1 cellular context compared by ENCODE assay signal in the genomic region with DNA sequence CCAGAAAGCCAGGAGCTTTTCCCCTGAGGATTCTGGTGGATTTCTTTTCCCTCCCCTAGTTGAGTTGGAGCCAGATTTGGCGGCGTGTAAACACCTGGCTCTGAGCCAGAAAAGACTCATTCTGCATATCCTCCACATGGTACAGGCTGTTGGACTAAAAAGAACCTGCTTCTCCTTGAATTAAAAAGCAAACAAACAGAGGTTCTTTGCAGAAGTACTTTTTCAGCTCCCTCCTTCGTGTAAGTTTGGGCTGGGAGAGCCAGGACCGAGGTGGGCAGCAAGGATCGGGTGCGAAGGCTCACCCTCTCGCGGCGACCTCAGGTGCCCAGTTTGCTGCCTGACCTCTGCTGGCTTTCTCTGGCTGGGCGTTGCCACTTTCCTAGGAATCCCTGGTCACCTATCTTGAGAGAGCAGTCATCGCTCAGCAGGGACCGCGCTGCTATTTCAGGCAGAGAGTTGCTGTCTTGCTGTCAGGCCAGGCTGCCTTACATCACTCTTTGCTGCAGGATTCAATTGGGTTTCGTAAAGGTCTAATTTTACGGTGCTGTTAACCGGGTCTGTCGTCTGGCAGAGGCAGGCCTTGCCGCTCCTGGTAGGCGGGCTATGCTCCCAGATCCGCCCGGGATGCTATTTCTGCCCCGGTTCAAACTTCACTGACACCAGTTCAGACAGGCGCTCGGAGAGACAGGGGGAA.
TF ChIP-seq lines count a peak whose summit lies in the region.

No MANE protein-coding gene starts in this region.

TF ChIP-seq in K562, 482 proteins besides CTCF, POLR2A, EP300 and RAD21 (continued from another document and continues in another):
- TF ChIP-seq RERE (CRISPR knock-in tag; IDR thresholded peaks at IDR 0.05; ENCODE audit: borderline replicate concordance): no peak
- no peak for TF ChIP-seq ETV5 (CRISPR knock-in tag; IDR thresholded peaks at IDR 0.05; ENCODE audit: low read depth)
- no peak for TF ChIP-seq ZNF655 (CRISPR knock-in tag; IDR thresholded peaks at IDR 0.05)
- no peak for TF ChIP-seq TAF7 (tag; IDR thresholded peaks at IDR 0.05)
- no peak for TF ChIP-seq ZNF143 (CRISPR knock-in tag; IDR thresholded peaks at IDR 0.05)
- TF ChIP-seq FUS (optimal IDR thresholded peaks at IDR 0.05; ENCODE audit: low read depth, low read length): no peak
- TF ChIP-seq SNRNP70 (optimal IDR thresholded peaks at IDR 0.05; ENCODE audit: low read depth, low read length): no peak
- no peak for TF ChIP-seq TAF1 (IDR thresholded peaks at IDR 0.05; ENCODE audit: control insufficient read depth, extremely low read depth, insufficient read depth, low read length, severe bottlenecking)
- no peak for TF ChIP-seq ZNF445 (CRISPR knock-in tag; IDR thresholded peaks at IDR 0.05; ENCODE audit: low read depth)
- TF ChIP-seq SMAD1 (IDR thresholded peaks at IDR 0.05; ENCODE audit: low read depth, low read length, partially characterized antibody): peak; percentile 66
- TF ChIP-seq, protein P1, sequence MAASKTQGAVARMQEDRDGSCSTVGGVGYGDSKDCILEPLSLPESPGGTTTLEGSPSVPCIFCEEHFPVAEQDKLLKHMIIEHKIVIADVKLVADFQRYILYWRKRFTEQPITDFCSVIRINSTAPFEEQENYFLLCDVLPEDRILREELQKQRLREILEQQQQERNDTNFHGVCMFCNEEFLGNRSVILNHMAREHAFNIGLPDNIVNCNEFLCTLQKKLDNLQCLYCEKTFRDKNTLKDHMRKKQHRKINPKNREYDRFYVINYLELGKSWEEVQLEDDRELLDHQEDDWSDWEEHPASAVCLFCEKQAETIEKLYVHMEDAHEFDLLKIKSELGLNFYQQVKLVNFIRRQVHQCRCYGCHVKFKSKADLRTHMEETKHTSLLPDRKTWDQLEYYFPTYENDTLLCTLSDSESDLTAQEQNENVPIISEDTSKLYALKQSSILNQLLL (CRISPR knock-in tag; IDR thresholded peaks at IDR 0.05; ENCODE audit: borderline replicate concordance): no peak
- TF ChIP-seq ZNF584 (CRISPR knock-in tag; IDR thresholded peaks at IDR 0.05; ENCODE audit: low read depth): no peak
- TF ChIP-seq, protein P2, sequence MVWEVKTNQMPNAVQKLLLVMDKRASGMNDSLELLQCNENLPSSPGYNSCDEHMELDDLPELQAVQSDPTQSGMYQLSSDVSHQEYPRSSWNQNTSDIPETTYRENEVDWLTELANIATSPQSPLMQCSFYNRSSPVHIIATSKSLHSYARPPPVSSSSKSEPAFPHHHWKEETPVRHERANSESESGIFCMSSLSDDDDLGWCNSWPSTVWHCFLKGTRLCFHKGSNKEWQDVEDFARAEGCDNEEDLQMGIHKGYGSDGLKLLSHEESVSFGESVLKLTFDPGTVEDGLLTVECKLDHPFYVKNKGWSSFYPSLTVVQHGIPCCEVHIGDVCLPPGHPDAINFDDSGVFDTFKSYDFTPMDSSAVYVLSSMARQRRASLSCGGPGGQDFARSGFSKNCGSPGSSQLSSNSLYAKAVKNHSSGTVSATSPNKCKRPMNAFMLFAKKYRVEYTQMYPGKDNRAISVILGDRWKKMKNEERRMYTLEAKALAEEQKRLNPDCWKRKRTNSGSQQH (CRISPR knock-in tag; IDR thresholded peaks at IDR 0.05): no peak
- TF ChIP-seq ZBTB17 (CRISPR knock-in tag; IDR thresholded peaks at IDR 0.05): no peak
- no peak for TF ChIP-seq ZBTB49 (CRISPR knock-in tag; IDR thresholded peaks at IDR 0.05; ENCODE audit: borderline replicate concordance)
- 0 out of 2 replicates have a peak, but pooled peaks have one; percentile 33 for TF ChIP-seq TOE1 (IDR thresholded peaks at IDR 0.05; ENCODE audit: borderline replicate concordance)
- TF ChIP-seq TOE1 (CRISPR knock-in tag; IDR thresholded peaks at IDR 0.05; ENCODE audit: borderline replicate concordance, low read depth): no peak
- no peak for TF ChIP-seq POLR2AphosphoS2 (IDR thresholded peaks at IDR 0.05; ENCODE audit: low read length)
- no peak for TF ChIP-seq BCL6 (CRISPR knock-in tag; IDR thresholded peaks at IDR 0.05)
- TF ChIP-seq, protein P3, sequence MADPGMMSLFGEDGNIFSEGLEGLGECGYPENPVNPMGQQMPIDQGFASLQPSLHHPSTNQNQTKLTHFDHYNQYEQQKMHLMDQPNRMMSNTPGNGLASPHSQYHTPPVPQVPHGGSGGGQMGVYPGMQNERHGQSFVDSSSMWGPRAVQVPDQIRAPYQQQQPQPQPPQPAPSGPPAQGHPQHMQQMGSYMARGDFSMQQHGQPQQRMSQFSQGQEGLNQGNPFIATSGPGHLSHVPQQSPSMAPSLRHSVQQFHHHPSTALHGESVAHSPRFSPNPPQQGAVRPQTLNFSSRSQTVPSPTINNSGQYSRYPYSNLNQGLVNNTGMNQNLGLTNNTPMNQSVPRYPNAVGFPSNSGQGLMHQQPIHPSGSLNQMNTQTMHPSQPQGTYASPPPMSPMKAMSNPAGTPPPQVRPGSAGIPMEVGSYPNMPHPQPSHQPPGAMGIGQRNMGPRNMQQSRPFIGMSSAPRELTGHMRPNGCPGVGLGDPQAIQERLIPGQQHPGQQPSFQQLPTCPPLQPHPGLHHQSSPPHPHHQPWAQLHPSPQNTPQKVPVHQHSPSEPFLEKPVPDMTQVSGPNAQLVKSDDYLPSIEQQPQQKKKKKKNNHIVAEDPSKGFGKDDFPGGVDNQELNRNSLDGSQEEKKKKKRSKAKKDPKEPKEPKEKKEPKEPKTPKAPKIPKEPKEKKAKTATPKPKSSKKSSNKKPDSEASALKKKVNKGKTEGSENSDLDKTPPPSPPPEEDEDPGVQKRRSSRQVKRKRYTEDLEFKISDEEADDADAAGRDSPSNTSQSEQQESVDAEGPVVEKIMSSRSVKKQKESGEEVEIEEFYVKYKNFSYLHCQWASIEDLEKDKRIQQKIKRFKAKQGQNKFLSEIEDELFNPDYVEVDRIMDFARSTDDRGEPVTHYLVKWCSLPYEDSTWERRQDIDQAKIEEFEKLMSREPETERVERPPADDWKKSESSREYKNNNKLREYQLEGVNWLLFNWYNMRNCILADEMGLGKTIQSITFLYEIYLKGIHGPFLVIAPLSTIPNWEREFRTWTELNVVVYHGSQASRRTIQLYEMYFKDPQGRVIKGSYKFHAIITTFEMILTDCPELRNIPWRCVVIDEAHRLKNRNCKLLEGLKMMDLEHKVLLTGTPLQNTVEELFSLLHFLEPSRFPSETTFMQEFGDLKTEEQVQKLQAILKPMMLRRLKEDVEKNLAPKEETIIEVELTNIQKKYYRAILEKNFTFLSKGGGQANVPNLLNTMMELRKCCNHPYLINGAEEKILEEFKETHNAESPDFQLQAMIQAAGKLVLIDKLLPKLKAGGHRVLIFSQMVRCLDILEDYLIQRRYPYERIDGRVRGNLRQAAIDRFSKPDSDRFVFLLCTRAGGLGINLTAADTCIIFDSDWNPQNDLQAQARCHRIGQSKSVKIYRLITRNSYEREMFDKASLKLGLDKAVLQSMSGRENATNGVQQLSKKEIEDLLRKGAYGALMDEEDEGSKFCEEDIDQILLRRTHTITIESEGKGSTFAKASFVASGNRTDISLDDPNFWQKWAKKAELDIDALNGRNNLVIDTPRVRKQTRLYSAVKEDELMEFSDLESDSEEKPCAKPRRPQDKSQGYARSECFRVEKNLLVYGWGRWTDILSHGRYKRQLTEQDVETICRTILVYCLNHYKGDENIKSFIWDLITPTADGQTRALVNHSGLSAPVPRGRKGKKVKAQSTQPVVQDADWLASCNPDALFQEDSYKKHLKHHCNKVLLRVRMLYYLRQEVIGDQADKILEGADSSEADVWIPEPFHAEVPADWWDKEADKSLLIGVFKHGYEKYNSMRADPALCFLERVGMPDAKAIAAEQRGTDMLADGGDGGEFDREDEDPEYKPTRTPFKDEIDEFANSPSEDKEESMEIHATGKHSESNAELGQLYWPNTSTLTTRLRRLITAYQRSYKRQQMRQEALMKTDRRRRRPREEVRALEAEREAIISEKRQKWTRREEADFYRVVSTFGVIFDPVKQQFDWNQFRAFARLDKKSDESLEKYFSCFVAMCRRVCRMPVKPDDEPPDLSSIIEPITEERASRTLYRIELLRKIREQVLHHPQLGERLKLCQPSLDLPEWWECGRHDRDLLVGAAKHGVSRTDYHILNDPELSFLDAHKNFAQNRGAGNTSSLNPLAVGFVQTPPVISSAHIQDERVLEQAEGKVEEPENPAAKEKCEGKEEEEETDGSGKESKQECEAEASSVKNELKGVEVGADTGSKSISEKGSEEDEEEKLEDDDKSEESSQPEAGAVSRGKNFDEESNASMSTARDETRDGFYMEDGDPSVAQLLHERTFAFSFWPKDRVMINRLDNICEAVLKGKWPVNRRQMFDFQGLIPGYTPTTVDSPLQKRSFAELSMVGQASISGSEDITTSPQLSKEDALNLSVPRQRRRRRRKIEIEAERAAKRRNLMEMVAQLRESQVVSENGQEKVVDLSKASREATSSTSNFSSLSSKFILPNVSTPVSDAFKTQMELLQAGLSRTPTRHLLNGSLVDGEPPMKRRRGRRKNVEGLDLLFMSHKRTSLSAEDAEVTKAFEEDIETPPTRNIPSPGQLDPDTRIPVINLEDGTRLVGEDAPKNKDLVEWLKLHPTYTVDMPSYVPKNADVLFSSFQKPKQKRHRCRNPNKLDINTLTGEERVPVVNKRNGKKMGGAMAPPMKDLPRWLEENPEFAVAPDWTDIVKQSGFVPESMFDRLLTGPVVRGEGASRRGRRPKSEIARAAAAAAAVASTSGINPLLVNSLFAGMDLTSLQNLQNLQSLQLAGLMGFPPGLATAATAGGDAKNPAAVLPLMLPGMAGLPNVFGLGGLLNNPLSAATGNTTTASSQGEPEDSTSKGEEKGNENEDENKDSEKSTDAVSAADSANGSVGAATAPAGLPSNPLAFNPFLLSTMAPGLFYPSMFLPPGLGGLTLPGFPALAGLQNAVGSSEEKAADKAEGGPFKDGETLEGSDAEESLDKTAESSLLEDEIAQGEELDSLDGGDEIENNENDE (IDR thresholded peaks at IDR 0.05; ENCODE audit: low read depth, low read length): no peak
- TF ChIP-seq KAT7 (CRISPR knock-in tag; IDR thresholded peaks at IDR 0.05; ENCODE audit: borderline replicate concordance): no peak
- no peak for TF ChIP-seq NR2C2 (CRISPR knock-in tag; IDR thresholded peaks at IDR 0.05)
- peak; percentile 67 for TF ChIP-seq NR2C2 (tag; IDR thresholded peaks at IDR 0.05)
- TF ChIP-seq RBM25 (IDR thresholded peaks at IDR 0.05; ENCODE audit: low read depth, low read length, severe bottlenecking): no peak
- TF ChIP-seq, protein P4, sequence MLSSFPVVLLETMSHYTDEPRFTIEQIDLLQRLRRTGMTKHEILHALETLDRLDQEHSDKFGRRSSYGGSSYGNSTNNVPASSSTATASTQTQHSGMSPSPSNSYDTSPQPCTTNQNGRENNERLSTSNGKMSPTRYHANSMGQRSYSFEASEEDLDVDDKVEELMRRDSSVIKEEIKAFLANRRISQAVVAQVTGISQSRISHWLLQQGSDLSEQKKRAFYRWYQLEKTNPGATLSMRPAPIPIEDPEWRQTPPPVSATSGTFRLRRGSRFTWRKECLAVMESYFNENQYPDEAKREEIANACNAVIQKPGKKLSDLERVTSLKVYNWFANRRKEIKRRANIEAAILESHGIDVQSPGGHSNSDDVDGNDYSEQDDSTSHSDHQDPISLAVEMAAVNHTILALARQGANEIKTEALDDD (IDR thresholded peaks at IDR 0.05): no peak
- TF ChIP-seq TRIM24 (IDR thresholded peaks at IDR 0.05): peak in 1 of 2 experiments; percentile 35; a peak in 1 of 4 replicates
- no peak for TF ChIP-seq HNRNPH1 (optimal IDR thresholded peaks at IDR 0.05; ENCODE audit: low read depth, low read length)
